12 cellular contexts compared by ENCODE assay signal in the genomic region with DNA sequence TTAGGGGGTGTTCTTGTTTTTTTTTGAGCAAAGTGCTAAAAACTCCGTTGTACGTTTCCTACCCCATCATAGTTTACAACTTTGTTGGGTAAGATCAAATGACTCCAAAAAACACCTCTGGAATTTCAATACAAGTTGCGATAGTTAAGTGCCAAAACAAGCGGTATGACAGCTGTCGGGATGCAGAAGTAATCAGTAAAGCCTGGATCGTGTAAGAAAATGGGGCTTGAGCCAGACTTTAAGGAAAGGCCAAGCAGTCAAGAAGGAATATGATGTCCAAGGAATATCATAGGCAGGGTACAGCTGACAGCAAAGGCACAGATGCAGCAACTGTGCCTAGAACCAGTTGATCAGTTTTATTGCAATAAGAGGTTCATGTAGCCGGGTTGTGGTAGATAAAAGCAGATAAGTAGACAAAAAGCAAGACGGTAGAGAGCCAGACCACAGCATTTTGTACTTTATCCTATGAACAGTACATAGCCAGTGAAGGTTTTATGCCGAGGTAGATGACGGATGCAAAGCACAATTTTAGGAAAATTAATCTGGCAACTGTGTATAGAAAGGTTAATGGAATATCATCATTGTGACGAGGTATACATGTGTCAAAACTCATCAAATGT. TPM values are rescaled to one million over a fixed set of nuclear protein-coding genes. Genes with fewer than 3 reads are reported as not detected.
A peak's percentile ranks its signal among the peaks of the same experiment; 100 is the strongest.
DNase-seq lines count a peak whose midpoint lies in the region; ATAC-seq, FAIRE-seq and TF ChIP-seq lines count a peak whose summit lies in the region.
"Had no signal": no experiment of that assay in that cellular context is flagged by ENCODE, and none has a peak within 500 bp of the region (broad histone marks: within the 10 kb centered on the region; RNA-seq: fewer than 3 reads in every experiment).

No MANE protein-coding gene starts in this region.

- H3K4me2 ChIP-seq in PC-3 (ENCODE audit: low read length) (peak overlapping the region; percentile 44), neuronal stem cell (ENCODE audit: insufficient read depth, low read length, poor library complexity, severe bottlenecking) (no peak overlapping the region)

- intact Hi-C loops in CD8-positive, alpha-beta T cell (cut with DNase I, micrococcal nuclease), result loop anchor here in 1 of 2 experiments (5.0 kb wide), 1 partner anchor 40 kb away; no protein-coding TSS in a partner anchor
- intact Hi-C loops in PC-3 (cut with micrococcal nuclease) (loop anchor here (2.0 kb wide), 1 partner anchor 42 kb away; no protein-coding TSS in a partner anchor), kidney (cut with DNase I) (no loop called here)

- H3K79me1 ChIP-seq in neuronal stem cell (ENCODE audit: low read depth, low read length), result peaks cover 4% of the 10 kb centered on the region

- H3K4ac ChIP-seq in neuronal stem cell (ENCODE audit: low read length), result no peak overlapping the region

- POLR2A ChIA-PET in CD8-positive, alpha-beta T cell (lab: Charles Lee), result interaction anchor here (0.6 to 1.2 kb wide), 2 partner anchors 11 to 43 kb away, joined by 4 read pairs; no protein-coding TSS in a partner anchor
- POLR2A ChIA-PET in PC-3 (lab: Charles Lee; ENCODE audit: unreplicated experiment), result no interaction called here

- peak overlapping the region; percentile 42 for H3K4me3 Mint-ChIP-seq in CD8-positive, alpha-beta T cell

- WGBS in neuronal stem cell (ENCODE audit: extremely low coverage in 2 of 2, insufficient read length in 2 of 2, insufficient replicate concordance in 1 of 2), 2 donors, result no CpG with 5 or more reads among the region's 11 CpGs

- no peak overlapping the region for H2BK5ac ChIP-seq in neuronal stem cell (ENCODE audit: low read length)

- no peaks in the 10 kb centered on the region for H3K27me3 Mint-ChIP-seq in CD8-positive, alpha-beta T cell (ENCODE audit: low read depth)

- H3K9me3 Mint-ChIP-seq in CD8-positive, alpha-beta T cell, result peaks cover 2% of the 10 kb centered on the region

- H3K4me1 ChIP-seq in CD8-positive, alpha-beta T cell (ENCODE audit: insufficient read depth, low read length), result peaks cover 69% of the 10 kb centered on the region
- peaks cover 54% of the 10 kb centered on the region for H3K4me1 ChIP-seq in PC-3 (ENCODE audit: insufficient read depth, low read length)
- peaks cover 62% of the 10 kb centered on the region for H3K4me1 ChIP-seq in effector memory CD4-positive, alpha-beta T cell (ENCODE audit: control insufficient read depth, insufficient read depth, low read length, poor library complexity, severe bottlenecking)
- H3K4me1 ChIP-seq in neuronal stem cell (ENCODE audit: control insufficient read depth in 2 of 2, insufficient read depth in 1 of 2, low read depth in 1 of 2, low read length in 2 of 2), result peaks cover 6 to 11% of the 10 kb centered on the region in 2 donors
- H3K4me1 ChIP-seq in foreskin keratinocyte, result peaks cover 24% of the 10 kb centered on the region
- H3K4me1 ChIP-seq in kidney (ENCODE audit: control insufficient read depth in 1 of 2, insufficient read depth in 1 of 2, low read depth in 1 of 2, low read length in 2 of 2), result peaks cover 4 to 19% of the 10 kb centered on the region in 2 donors

- no peak overlapping the region for H2AK5ac ChIP-seq in neuronal stem cell (ENCODE audit: low read depth, low read length)

- peaks cover 65% of the 10 kb centered on the region for H3K79me2 ChIP-seq in PC-3 (ENCODE audit: low read length)

- no peaks in the 10 kb centered on the region for H3K9me3 ChIP-seq in CD8-positive, alpha-beta T cell (ENCODE audit: low read length)
- H3K9me3 ChIP-seq in PC-3 (ENCODE audit: low read length), result no peaks in the 10 kb centered on the region
- H3K9me3 ChIP-seq in effector memory CD4-positive, alpha-beta T cell (ENCODE audit: control insufficient read depth, low read length), result no peaks in the 10 kb centered on the region
- H3K9me3 ChIP-seq in neuronal stem cell (replicated peaks in 1 of 2; ENCODE audit: control insufficient read depth in 2 of 2, insufficient read depth in 1 of 2, low read depth in 1 of 2, low read length in 2 of 2), result no peaks in the 10 kb centered on the region
- no peaks in the 10 kb centered on the region for H3K9me3 ChIP-seq in kidney (ENCODE audit: control insufficient read depth in 1 of 2, low read length in 2 of 2)

- no peaks in the 10 kb centered on the region for H3K36me3 ChIP-seq in CD8-positive, alpha-beta T cell (ENCODE audit: insufficient read depth, low read length)
- H3K36me3 ChIP-seq in PC-3 (ENCODE audit: low read depth, low read length), result peaks cover 4% of the 10 kb centered on the region
- no peaks in the 10 kb centered on the region for H3K36me3 ChIP-seq in effector memory CD4-positive, alpha-beta T cell (ENCODE audit: control insufficient read depth, insufficient read depth, low read length)
- peaks cover 2 to 28% of the 10 kb centered on the region in 2 donors for H3K36me3 ChIP-seq in neuronal stem cell (replicated peaks in 1 of 2; ENCODE audit: control insufficient read depth in 2 of 2, insufficient read depth in 2 of 2, low read length in 2 of 2)
- H3K36me3 ChIP-seq in kidney (ENCODE audit: control insufficient read depth in 1 of 2, insufficient read depth in 2 of 2, low read length in 2 of 2), result peaks cover 0 to 6% of the 10 kb centered on the region in 2 donors

- H3K27me3 ChIP-seq in CD8-positive, alpha-beta T cell (ENCODE audit: insufficient read depth, low read length), result no peaks in the 10 kb centered on the region
- H3K27me3 ChIP-seq in PC-3 (ENCODE audit: low read length) (no peaks in the 10 kb centered on the region), neuronal stem cell (ENCODE audit: control insufficient read depth in 3 of 3, insufficient read depth in 3 of 3, low read depth in 1 of 3, low read length in 3 of 3) (no peaks in the 10 kb centered on the region), foreskin keratinocyte (no peaks in the 10 kb centered on the region)
- no peaks in the 10 kb centered on the region for H3K27me3 ChIP-seq in effector memory CD4-positive, alpha-beta T cell (replicated peaks; ENCODE audit: control insufficient read depth, insufficient read depth, low read length, poor library complexity, severe bottlenecking)

- ATAC-seq in CD8-positive, alpha-beta T cell, result no peak
- ATAC-seq in PC-3 (no peak), foreskin keratinocyte (no peak), GM19467 (IDR thresholded peaks at IDR 0.05; ENCODE audit: unreplicated experiment) (no peak)

- no peak overlapping the region for H3K23ac ChIP-seq in neuronal stem cell (ENCODE audit: low read depth, low read length, poor library complexity)

- H3K9ac ChIP-seq in PC-3 (ENCODE audit: low read length), result peak overlapping the region; percentile 33; the same call in 1 of the 2 replicates
- no peak overlapping the region for H3K9ac ChIP-seq in neuronal stem cell (ENCODE audit: low read depth, low read length, poor library complexity)
- H3K9ac ChIP-seq in kidney (ENCODE audit: low read length in 2 of 2), result no peak overlapping the region

- FAIRE-seq in kidney (lab: Jason Lieb, UNC), result no peak

- no peak overlapping the region for H2AFZ ChIP-seq in PC-3 (ENCODE audit: low read length)
- H2AFZ ChIP-seq in neuronal stem cell (ENCODE audit: low read length), result no peak overlapping the region

- H4K20me1 ChIP-seq in PC-3 (ENCODE audit: low read length), result no peaks in the 10 kb centered on the region

- peak overlapping the region; percentile 9 for H3K4me3 ChIP-seq in CD8-positive, alpha-beta T cell (ENCODE audit: low read depth, low read length)
- H3K4me3 ChIP-seq in PC-3 (ENCODE audit: low read length) (no peak overlapping the region), neuronal stem cell (ENCODE audit: low read length in 2 of 2) (no peak overlapping the region), kidney (ENCODE audit: low read length in 2 of 2) (no peak overlapping the region)
- H3K4me3 ChIP-seq in effector memory CD4-positive, alpha-beta T cell (ENCODE audit: insufficient read depth, low read depth, low read length, poor library complexity, severe bottlenecking), result peak overlapping the region; percentile 22

- H2BK12ac ChIP-seq in neuronal stem cell (ENCODE audit: low read length), result no peak overlapping the region

- H3K14ac ChIP-seq in neuronal stem cell (ENCODE audit: low read length), result no peak overlapping the region

- H4K91ac ChIP-seq in neuronal stem cell (ENCODE audit: low read depth, low read length, poor library complexity), result no peak overlapping the region

- no peak overlapping the region for H4K8ac ChIP-seq in neuronal stem cell (ENCODE audit: low read depth, low read length)

- peak overlapping the region; percentile 41 for H3K27ac ChIP-seq in CD8-positive, alpha-beta T cell (ENCODE audit: low read depth, low read length)
- H3K27ac ChIP-seq in PC-3 (ENCODE audit: low read length) (peak overlapping the region; percentile 94), neuronal stem cell (replicated peaks; ENCODE audit: low read length) (peak overlapping the region; percentile 16), foreskin keratinocyte (no peak overlapping the region), kidney (ENCODE audit: low read depth in 2 of 2, low read length in 2 of 2) (peak overlapping the region in 1 of 2 donors; percentile 23)
- H3K27ac ChIP-seq in effector memory CD4-positive, alpha-beta T cell (ENCODE audit: insufficient read depth, low read length, poor library complexity, severe bottlenecking), result no peak overlapping the region

- no peak for DNase-seq in CD8-positive, alpha-beta T cell
- DNase-seq in PC-3 (no peak), neuronal stem cell (ENCODE audit: low spot score) (no peak), foreskin keratinocyte (no peak), NOMO-1 treated with DMSO at 0.1 percent for 48 hours (lab: John Stamatoyannopoulos, UW; ENCODE audit: unreplicated experiment) (no peak), kidney (no peak)
- DNase-seq in effector memory CD4-positive, alpha-beta T cell, result no peak
- DNase-seq: NCI-H2029 treated with DMSO at 0.1 percent for 48 hours, NCI-H774, SHP77, substantia nigra had no signal

- no TSS peak for BruUV-seq in PC-3 (replicated peaks; lab: Mats Ljungman, UMichigan)

- H3K9me2 ChIP-seq in PC-3 (replicated peaks; ENCODE audit: low read length), result no peaks in the 10 kb centered on the region

- peaks cover 4% of the 10 kb centered on the region for H3F3A ChIP-seq in PC-3 (ENCODE audit: low read length, unreplicated experiment)

- CTCF ChIA-PET in CD8-positive, alpha-beta T cell (lab: Charles Lee), result no interaction called here
- CTCF ChIA-PET in PC-3 (lab: Charles Lee), result no interaction called here

- peak overlapping the region; percentile 82 for H3K27ac Mint-ChIP-seq in CD8-positive, alpha-beta T cell

- no peak overlapping the region for H2BK120ac ChIP-seq in neuronal stem cell (ENCODE audit: low read depth, low read length)

- H3K4me1 Mint-ChIP-seq in CD8-positive, alpha-beta T cell (ENCODE audit: low read depth), result peaks cover 88% of the 10 kb centered on the region

- TF ChIP-seq CTCF in CD8-positive, alpha-beta T cell (IDR thresholded peaks at IDR 0.05), result no peak
- TF ChIP-seq CTCF in PC-3 (conservative IDR thresholded peaks at IDR 0.05; ENCODE audit: low read depth, low read length), result no peak
- no peak for TF ChIP-seq CTCF in foreskin keratinocyte (conservative IDR thresholded peaks at IDR 0.05)
- no peak for TF ChIP-seq CTCF in kidney (IDR thresholded peaks at IDR 0.05; ENCODE audit: borderline replicate concordance, extremely low read depth, insufficient read depth)

- no peak overlapping the region for H2BK15ac ChIP-seq in neuronal stem cell (ENCODE audit: low read length)

- peaks cover 47% of the 10 kb centered on the region for H3K36me3 Mint-ChIP-seq in CD8-positive, alpha-beta T cell

- H3K18ac ChIP-seq in neuronal stem cell (ENCODE audit: low read length), result no peak overlapping the region

RNA-seq across cellular contexts. Expression of gene UBE2H, which starts 45.5 kb away (rescaled TPM):
- total RNA-seq in CD8-positive, alpha-beta T cell, result 10 to 100 TPM; 53.7 to 63.6 TPM
- total RNA-seq in PC-3 (2014; rRNA removed) (62.5 and 102 TPM in 2 replicates), foreskin keratinocyte (50.2 and 55.0 TPM in 2 replicates), kidney (107 TPM)
- polyA plus RNA-seq in neuronal stem cell (2013, experiment 1 of 2), result 114 TPM
- 116 TPM for polyA plus RNA-seq in neuronal stem cell (2013, experiment 2 of 2)
- polyA plus RNA-seq in foreskin keratinocyte (27.3 and 27.5 TPM in 2 replicates), kidney (ENCODE audit: insufficient read depth, low read depth, low replicate concordance) (40.6 TPM)

Comparison
In these comparisons a context has a peak if more than half of its experiments do, and no peak if none do; other contexts are left out.
1. H3K27ac ChIP-seq: peak in CD8-positive, alpha-beta T cell (single experiment), PC-3 (single experiment) and neuronal stem cell (single experiment); none in effector memory CD4-positive, alpha-beta T cell (single experiment) and foreskin keratinocyte (single experiment).
2. H3K4me3 ChIP-seq: peak in CD8-positive, alpha-beta T cell (single experiment) and effector memory CD4-positive, alpha-beta T cell (single experiment); none in PC-3 (single experiment), neuronal stem cell (0 of 2) and kidney (0 of 2).